Comparison of ENCODE assay signal across 6 cellular contexts in the genomic region with DNA sequence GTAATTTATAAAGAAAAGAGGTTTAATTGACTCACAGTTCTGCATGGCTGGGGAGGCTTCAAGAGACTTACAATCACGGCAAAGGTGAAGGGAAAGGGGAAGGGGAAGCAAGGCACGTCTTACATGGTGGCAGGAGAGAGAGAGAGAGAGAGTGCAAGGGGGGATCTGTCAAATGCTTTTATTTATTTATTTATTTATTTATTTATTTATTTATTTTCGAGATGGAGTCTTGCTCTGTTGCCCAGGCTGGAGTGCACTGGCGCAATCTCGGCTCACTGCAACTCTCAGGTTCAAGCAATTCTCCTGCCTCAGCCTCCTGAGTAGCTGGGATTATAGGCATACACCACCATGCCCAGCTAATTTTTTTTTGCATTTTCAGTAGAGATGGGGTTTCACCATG. TPM values are rescaled to one million over a fixed set of nuclear protein-coding genes. Genes with fewer than 3 reads are reported as not detected.
"Had no signal": no experiment of that assay in that cellular context is flagged by ENCODE, and none has a peak within 500 bp of the region (broad histone marks: within the 10 kb centered on the region; RNA-seq: fewer than 3 reads in every experiment).

No MANE protein-coding gene starts in this region.

RNA-seq across cellular contexts. Expression of a gene that starts 29.4 kb away (rescaled TPM):
- total RNA-seq: GM23248, H4, H7, HT-29, IMR-90, K562 had no signal
- polyA plus RNA-seq: GM23248, IMR-90, K562 had no signal

RNA-seq across cellular contexts. Expression of a gene that starts 43.3 kb away (rescaled TPM):
- total RNA-seq: GM23248, H4, IMR-90, K562 had no signal
- polyA plus RNA-seq: IMR-90, K562 had no signal

RNA-seq across cellular contexts. Expression of a gene that starts 51.3 kb away (rescaled TPM):
- total RNA-seq: GM23248, IMR-90, K562 had no signal
- polyA plus RNA-seq: GM23248, IMR-90, K562 had no signal
